8 cellular contexts compared by ENCODE assay signal in the genomic region with DNA sequence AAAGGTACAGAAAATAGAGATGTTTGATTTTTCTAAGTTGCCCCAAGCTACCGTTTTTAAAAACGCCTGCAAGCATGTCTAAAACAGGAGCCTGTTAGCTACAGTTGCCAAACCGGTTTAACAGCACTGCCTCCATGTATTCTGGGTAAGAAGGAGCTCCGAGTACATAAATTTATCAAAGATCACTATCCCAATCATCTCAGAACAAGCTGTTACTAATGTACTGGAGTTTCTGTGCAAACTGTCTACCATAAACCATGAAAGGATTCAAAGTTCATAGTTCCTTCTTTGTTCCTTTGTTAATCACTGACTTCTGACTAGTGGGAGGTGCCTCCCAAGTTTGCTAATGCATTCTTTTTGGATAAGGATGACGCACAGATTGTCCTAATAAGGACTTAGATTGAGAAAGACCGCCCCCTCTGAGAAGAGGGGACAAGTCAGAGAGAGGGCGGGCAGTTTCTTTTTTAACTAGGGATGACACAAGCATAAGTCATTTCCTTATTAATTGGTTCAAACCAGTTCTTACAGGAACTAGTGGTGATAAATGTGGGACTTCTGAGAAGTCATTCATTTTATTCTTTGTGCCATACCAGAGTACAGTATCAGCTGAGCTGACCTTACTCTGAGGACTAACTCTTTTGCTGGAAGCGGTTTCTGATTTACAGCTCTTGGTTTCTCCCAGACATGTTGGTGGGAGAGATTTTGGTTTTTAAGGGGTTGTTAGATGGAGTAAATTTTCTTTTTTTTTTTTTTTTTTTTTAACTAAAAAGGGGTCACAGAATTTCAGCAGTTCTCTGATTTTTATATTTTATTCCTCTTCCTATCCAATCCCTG. TPM values are rescaled to one million over a fixed set of nuclear protein-coding genes. Genes with fewer than 3 reads are reported as not detected.
DNase-seq lines count a peak whose midpoint lies in the region; ATAC-seq, FAIRE-seq and TF ChIP-seq lines count a peak whose summit lies in the region.

No MANE protein-coding gene starts in this region.

- no peak for DNase-seq in GM12892 (ENCODE audit: insufficient read length)
- DNase-seq in NCI-H1048 (lab: John Stamatoyannopoulos, UW) = peak; percentile 95
- peak; percentile 73 for DNase-seq in T-helper 22 cell (ENCODE audit: low read depth)
- DNase-seq in chondrocyte (ENCODE audit: low spot score) = no peak
- DNase-seq in kidney = peak; percentile 57
- peak; percentile 19 for DNase-seq in stimulated activated CD8-positive, alpha-beta memory T cell treated with anti-CD3 and anti-CD28 coated beads, Interleukin-12 subunit alpha, Interleukin-12 subunit beta, amount 100 ng/mL, for 4 hours (ENCODE audit: low read depth)

- H3K4me1 Mint-ChIP-seq in chondrocyte (ENCODE audit: low read depth) = peaks cover 32% of the 10 kb centered on the region

- peak overlapping the region; percentile 91 to 98 for H3K4me3 ChIP-seq in kidney (ENCODE audit: low read length in 2 of 2)

- no peaks in the 10 kb centered on the region for H3K27me3 Mint-ChIP-seq in chondrocyte (ENCODE audit: low read depth)

- H3K4me1 ChIP-seq in kidney (ENCODE audit: control insufficient read depth in 1 of 2, insufficient read depth in 1 of 2, low read depth in 1 of 2, low read length in 2 of 2) = no peaks in the 10 kb centered on the region

- peak overlapping the region; percentile 98 to 99 for H3K9ac ChIP-seq in kidney (ENCODE audit: low read length in 2 of 2)

- TF ChIP-seq CTCF in chondrocyte (IDR thresholded peaks at IDR 0.05) (peak; percentile 37), kidney (IDR thresholded peaks at IDR 0.05; ENCODE audit: borderline replicate concordance, extremely low read depth, insufficient read depth) (no peak)

- H3K9me3 Mint-ChIP-seq in chondrocyte (ENCODE audit: low read depth) = no peaks in the 10 kb centered on the region

- intact Hi-C loops in kidney (cut with DNase I) = no loop called here

- peak overlapping the region; percentile 98 for H3K4me3 Mint-ChIP-seq in chondrocyte (ENCODE audit: unreplicated experiment)

- H3K36me3 ChIP-seq in kidney (ENCODE audit: control insufficient read depth in 1 of 2, insufficient read depth in 2 of 2, low read length in 2 of 2) = peaks cover 16 to 24% of the 10 kb centered on the region in 2 donors

- peak overlapping the region; percentile 99 for H3K27ac Mint-ChIP-seq in chondrocyte (ENCODE audit: unreplicated experiment)

- no peaks in the 10 kb centered on the region for H3K9me3 ChIP-seq in kidney (ENCODE audit: control insufficient read depth in 1 of 2, low read length in 2 of 2)

- peaks cover 45% of the 10 kb centered on the region for H3K36me3 Mint-ChIP-seq in chondrocyte (ENCODE audit: low read depth)

- FAIRE-seq in A204.1 (lab: Jason Lieb, UNC) = peak; percentile 99
- peak; percentile 14 for FAIRE-seq in GM12892 (lab: Jason Lieb, UNC)
- peak; percentile 95 for FAIRE-seq in kidney (lab: Jason Lieb, UNC)

- ATAC-seq in HG02678 (IDR thresholded peaks at IDR 0.05; ENCODE audit: unreplicated experiment) = peak; percentile 80

- H3K27ac ChIP-seq in kidney (ENCODE audit: low read depth in 2 of 2, low read length in 2 of 2) = peak overlapping the region; percentile 97 to 99

- TF ChIP-seq POLR2A in GM12892 (IDR thresholded peaks at IDR 0.05; ENCODE audit: low read depth, low read length) = peak; percentile 99

RNA-seq across cellular contexts. Expression of a gene that starts 55.2 kb away (rescaled TPM):
- 6.4 TPM for polyA plus RNA-seq in GM12892 (2012; ENCODE audit: missing spikeins)
- total RNA-seq in chondrocyte = 6.0 to 10.5 TPM (median 6.0 TPM) in 3 replicates
- 11.9 TPM for total RNA-seq in kidney
- 6.8 TPM for polyA plus RNA-seq in kidney (ENCODE audit: insufficient read depth, low read depth, low replicate concordance)

RNA-seq across cellular contexts. Expression of a gene that starts 55.3 kb away (rescaled TPM):
- 16.1 TPM for polyA plus RNA-seq in GM12892 (2012; ENCODE audit: missing spikeins)
- 29.0 to 36.9 TPM (median 29.6 TPM) in 3 replicates for total RNA-seq in chondrocyte
- 34.8 TPM for total RNA-seq in kidney
- 10.5 TPM for polyA plus RNA-seq in kidney (ENCODE audit: insufficient read depth, low read depth, low replicate concordance)

Comparison
In these comparisons a context has a peak if more than half of its experiments do, and no peak if none do; other contexts are left out.
1. DNase-seq: peak in NCI-H1048 (single experiment), T-helper 22 cell (single experiment), kidney (single experiment) and stimulated activated CD8-positive, alpha-beta memory T cell treated with anti-CD3 and anti-CD28 coated beads, Interleukin-12 subunit alpha, Interleukin-12 subunit beta, amount 100 ng/mL, for 4 hours (single experiment); none in GM12892 (single experiment) and chondrocyte (single experiment).